In the genomic region with DNA sequence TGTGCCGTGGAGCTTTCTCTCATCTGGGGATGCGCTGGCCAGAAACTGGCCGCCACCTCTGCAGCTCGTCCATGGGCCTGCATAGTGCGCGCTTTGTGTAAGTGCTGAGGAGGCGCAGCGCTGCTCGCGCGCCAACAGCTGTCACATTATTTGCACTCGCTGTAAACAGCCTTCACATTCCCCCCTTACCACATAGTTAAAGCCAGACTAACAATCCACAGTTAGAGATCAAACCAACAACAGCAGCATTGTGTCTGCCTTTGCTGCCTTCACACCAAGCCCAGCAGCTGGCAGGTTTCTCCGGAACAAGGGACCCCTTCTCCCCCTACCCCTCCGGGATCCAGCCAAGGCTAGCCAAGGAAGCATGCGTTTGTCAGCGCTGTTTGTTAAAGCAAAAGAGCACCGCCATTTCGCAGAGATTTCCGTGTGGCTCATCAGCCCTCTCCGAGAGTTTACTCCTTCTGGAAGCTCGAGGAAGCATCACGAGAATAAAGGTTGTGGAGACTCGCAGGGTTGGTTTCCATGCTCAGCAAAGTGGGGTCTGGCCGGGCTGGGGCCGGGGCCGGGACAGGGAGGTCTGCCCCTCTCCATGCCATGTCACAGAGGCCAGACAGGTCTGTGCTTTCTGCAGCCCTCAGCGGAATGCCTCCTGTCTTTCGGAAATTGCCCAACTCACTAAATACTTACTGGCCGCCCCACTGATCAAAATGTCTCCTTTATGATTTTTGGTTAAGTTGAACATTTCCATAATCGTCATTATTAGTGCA, we compare ENCODE assay signal across 12 cellular contexts. TPM values are rescaled to one million over a fixed set of nuclear protein-coding genes. Genes with fewer than 3 reads are reported as not detected.
DNase-seq lines count a peak whose midpoint lies in the region; ATAC-seq and TF ChIP-seq lines count a peak whose summit lies in the region.
"Had no signal": no experiment of that assay in that cellular context is flagged by ENCODE, and none has a peak within 500 bp of the region (broad histone marks: within the 10 kb centered on the region; RNA-seq: fewer than 3 reads in every experiment).

No MANE protein-coding gene starts in this region.

- intact Hi-C loops in IMR-90 (cut with micrococcal nuclease) = loop anchor here (5.0 kb wide), 4 partner anchors 74 to 1284 kb away; partner anchors contain the start of gene MID1IP1
- intact Hi-C loops in thyroid gland (cut with DNase I) = no loop called here

- peaks cover 0 to 28% of the 10 kb centered on the region in 2 donors for H3K27me3 Mint-ChIP-seq in stimulated activated naive B cell treated with anti-CD40 and anti-IgM and Interleukin-4, amounts not matched to agents 10 μg/mL and 1 μg/mL and 100 μg/mL, for 72 hours

- peaks cover 38% of the 10 kb centered on the region for H4K20me1 ChIP-seq in IMR-90 (ENCODE audit: insufficient read depth, low read length)

- no peak overlapping the region for H2AK5ac ChIP-seq in IMR-90 (ENCODE audit: low read depth, low read length)

- H3K14ac ChIP-seq in IMR-90 (replicated peaks; ENCODE audit: low read depth, low read length) = no peak overlapping the region

- H4K5ac ChIP-seq in IMR-90 (ENCODE audit: low read depth, low read length) = peak overlapping the region; percentile 2; the same call in 1 of the 2 replicates

- H3K23ac ChIP-seq in IMR-90 (ENCODE audit: low read depth, low read length) = peak overlapping the region; percentile 35; the same call in 1 of the 2 replicates

- H3K36me3 ChIP-seq in IMR-90 (ENCODE audit: control insufficient read depth, insufficient read depth, low read length) = no peaks in the 10 kb centered on the region
- no peaks in the 10 kb centered on the region for H3K36me3 ChIP-seq in iPS-18a (ENCODE audit: control insufficient read depth, low read depth, low read length)
- no peaks in the 10 kb centered on the region for H3K36me3 ChIP-seq in thyroid gland
- H3K36me3 ChIP-seq: brain microvascular endothelial cell had no signal

- H2AK9ac ChIP-seq in IMR-90 (replicated peaks; ENCODE audit: low read depth, low read length, poor library complexity) = no peak overlapping the region

- H3K4me1 Mint-ChIP-seq in stimulated activated naive B cell treated with anti-CD40 and anti-IgM and Interleukin-4, amounts not matched to agents 10 μg/mL and 1 μg/mL and 100 μg/mL, for 72 hours = peaks cover 35 to 74% of the 10 kb centered on the region in 2 donors

- no peak overlapping the region for H2BK15ac ChIP-seq in IMR-90 (ENCODE audit: low read depth, low read length)

- TF ChIP-seq POLR2A in IMR-90 (IDR thresholded peaks at IDR 0.05; ENCODE audit: low read depth, low read length) (no peak), thyroid gland (IDR thresholded peaks at IDR 0.05) (no peak)

- H3K9me3 ChIP-seq in IMR-90 (ENCODE audit: control insufficient read depth, insufficient read depth, low read length) (no peaks in the 10 kb centered on the region), iPS-18a (ENCODE audit: control insufficient read depth, low read depth, low read length) (no peaks in the 10 kb centered on the region), thyroid gland (no peaks in the 10 kb centered on the region)

- WGBS in IMR-90 (ENCODE audit: extremely low coverage in 2 of 2, insufficient read length in 1 of 2), 2 experiments = 7% methylated on average over 3 of the region's 30 CpGs; no CpG with 5 or more reads in 1 of the 2 experiments
- WGBS in thyroid gland, 2 donors = 84 to 93% methylated on average over 26 to 30 of the region's 30 CpGs

- peak overlapping the region; percentile 64 for H2BK120ac ChIP-seq in IMR-90 (ENCODE audit: low read depth, low read length)

- peak; percentile 77 for DNase-seq in IMR-90
- no peak for DNase-seq in stimulated activated naive B cell treated with anti-CD40 and anti-IgM and Interleukin-4, amounts not matched to agents 10 μg/mL and 1 μg/mL and 100 μg/mL, for 72 hours
- DNase-seq in effector CD8-positive, alpha-beta T cell (lab: John Stamatoyannopoulos, UW) = no peak
- DNase-seq in thyroid gland = no peak
- DNase-seq: brain microvascular endothelial cell, NCI-H1048, SHP77 treated with DMSO at 0.1 percent for 48 hours had no signal

- peak overlapping the region in 1 of 2 donors; percentile 31 for H3K4me3 Mint-ChIP-seq in stimulated activated naive B cell treated with anti-CD40 and anti-IgM and Interleukin-4, amounts not matched to agents 10 μg/mL and 1 μg/mL and 100 μg/mL, for 72 hours

- ATAC-seq in IMR-90 (ENCODE audit: low read depth) = peak; percentile 50
- no peak for ATAC-seq in stimulated activated naive B cell treated with anti-CD40 and anti-IgM and Interleukin-4, amounts not matched to agents 10 μg/mL and 1 μg/mL and 100 μg/mL, for 72 hours (replicated peaks)
- ATAC-seq in HG02885 (IDR thresholded peaks at IDR 0.05; ENCODE audit: poor library complexity, unreplicated experiment) = no peak
- no peak for ATAC-seq in HG03135 (IDR thresholded peaks at IDR 0.05; ENCODE audit: unreplicated experiment)

- no peak overlapping the region for H2BK20ac ChIP-seq in IMR-90 (ENCODE audit: low read depth, low read length)

- peak overlapping the region; percentile 19 for H2BK5ac ChIP-seq in IMR-90 (ENCODE audit: low read depth, low read length, poor library complexity, severe bottlenecking)

- H3K56ac ChIP-seq in IMR-90 (ENCODE audit: extremely low read depth, insufficient read depth, low read length) = no peak overlapping the region

- TF ChIP-seq RAD21 in IMR-90 (IDR thresholded peaks at IDR 0.05; ENCODE audit: low read length) = no peak

- no peak for TF ChIP-seq CTCF in IMR-90 (conservative IDR thresholded peaks at IDR 0.05; ENCODE audit: low read depth, low read length)
- TF ChIP-seq CTCF in thyroid gland (IDR thresholded peaks at IDR 0.05) = no peak

- H3K27ac Mint-ChIP-seq in stimulated activated naive B cell treated with anti-CD40 and anti-IgM and Interleukin-4, amounts not matched to agents 10 μg/mL and 1 μg/mL and 100 μg/mL, for 72 hours = peak overlapping the region; percentile 63

- H3K27me3 ChIP-seq in IMR-90 (ENCODE audit: control insufficient read depth, insufficient read depth, low read length) (no peaks in the 10 kb centered on the region), iPS-18a (ENCODE audit: control insufficient read depth, insufficient read depth, low read length) (peaks cover 94% of the 10 kb centered on the region), thyroid gland (no peaks in the 10 kb centered on the region)
- H3K27me3 ChIP-seq: brain microvascular endothelial cell had no signal

- dilution Hi-C loops in IMR-90 (cut with HindIII; ENCODE audit: low sequenced_read_pairs, unreplicated experiment) = no loop called here

- POLR2A ChIA-PET in IMR-90 (lab: Charles Lee; ENCODE audit: unreplicated experiment) = no interaction called here

- H3K18ac ChIP-seq in IMR-90 (ENCODE audit: low read depth, low read length) = peak overlapping the region; percentile 40

- in situ Hi-C loops in IMR-90 (cut with MboI; ENCODE audit: low sequenced_read_pairs) = loop anchor here (10.0 kb wide), 2 partner anchors 272 to 352 kb away; no protein-coding TSS in a partner anchor

- peak overlapping the region; percentile 62 for H3K4me2 ChIP-seq in IMR-90 (ENCODE audit: low read depth, low read length)

- H4K91ac ChIP-seq in IMR-90 (ENCODE audit: insufficient read depth, low read depth, low read length) = peak overlapping the region; percentile 53; the same call in 1 of the 2 replicates

- H3K9me1 ChIP-seq in IMR-90 (ENCODE audit: insufficient read depth, low read length) = 0 out of 2 replicates have a peak, but pooled peaks cover 9% of the 10 kb centered on the region

- H3K9me3 Mint-ChIP-seq in stimulated activated naive B cell treated with anti-CD40 and anti-IgM and Interleukin-4, amounts not matched to agents 10 μg/mL and 1 μg/mL and 100 μg/mL, for 72 hours = no peaks in the 10 kb centered on the region

- peak overlapping the region; percentile 64; the same call in 1 of the 2 replicates for H3K27ac ChIP-seq in IMR-90 (ENCODE audit: insufficient read depth, low read length)
- H3K27ac ChIP-seq in angular gyrus (ENCODE audit: low read depth, low read length) = peak overlapping the region; percentile 66
- no peak overlapping the region for H3K27ac ChIP-seq in iPS-18a (ENCODE audit: low read length)
- H3K27ac ChIP-seq in thyroid gland = no peak overlapping the region
- H3K27ac ChIP-seq: brain microvascular endothelial cell, parathyroid adenoma had no signal

- H3K4me3 ChIP-seq in IMR-90 (ENCODE audit: insufficient read depth, low read depth, low read length) (no peak overlapping the region), iPS-18a (ENCODE audit: low read length) (peak overlapping the region; percentile 76), thyroid gland (replicated peaks in 1 of 3) (no peak overlapping the region)

- H4K8ac ChIP-seq in IMR-90 (ENCODE audit: low read depth in 2 of 2, low read length in 2 of 2) = 0 out of 4 replicates have a peak overlapping the region, but pooled peaks of 1 of the 2 experiments have one; percentile 27

- no peak overlapping the region for H3K9ac ChIP-seq in IMR-90 (ENCODE audit: low read depth, low read length)
- no peak overlapping the region for H3K9ac ChIP-seq in iPS-18a (ENCODE audit: low read length)
- H3K9ac ChIP-seq: parathyroid adenoma had no signal

- peak overlapping the region; percentile 13; the same call in 1 of the 2 replicates for H3K4ac ChIP-seq in IMR-90 (ENCODE audit: low read depth, low read length)

- BruUV-seq in IMR-90 (replicated peaks; lab: Mats Ljungman, UMichigan) = no TSS peak

- CTCF ChIA-PET in IMR-90 (lab: Yijun Ruan, JAX) = no interaction called here

- H3K4me1 ChIP-seq in IMR-90 (ENCODE audit: control insufficient read depth, insufficient read depth, low read length) (peaks cover 26% of the 10 kb centered on the region), iPS-18a (ENCODE audit: control insufficient read depth, low read depth, low read length) (peaks cover 74% of the 10 kb centered on the region), thyroid gland (peaks cover 29 to 68% of the 10 kb centered on the region in 2 donors)

- peaks cover 1 to 3% of the 10 kb centered on the region in 2 donors for H3K36me3 Mint-ChIP-seq in stimulated activated naive B cell treated with anti-CD40 and anti-IgM and Interleukin-4, amounts not matched to agents 10 μg/mL and 1 μg/mL and 100 μg/mL, for 72 hours

- H2AFZ ChIP-seq in IMR-90 (replicated peaks; ENCODE audit: low read length, poor library complexity) = no peak overlapping the region
- H2AFZ ChIP-seq: parathyroid adenoma had no signal

- peaks cover 10 to 47% of the 10 kb centered on the region in 2 experiments; a peak in 3 of 4 replicates for H3K79me1 ChIP-seq in IMR-90 (ENCODE audit: low read depth in 1 of 2, low read length in 2 of 2)

TF ChIP-seq in IMR-90, 13 proteins besides CTCF, POLR2A, EP300 and RAD21 (continues in another document):
- TF ChIP-seq MAFK (IDR thresholded peaks at IDR 0.05; ENCODE audit: low read depth, low read length) (0 out of 2 replicates have a peak, but pooled peaks have one; percentile 9), RCOR1 (IDR thresholded peaks at IDR 0.05; ENCODE audit: insufficient replicate concordance, low read length) (no peak), FOS (IDR thresholded peaks at IDR 0.05; ENCODE audit: low read depth, low read length) (no peak)

RNA-seq across cellular contexts. Expression of gene BCOR, which starts 11.0 kb away (rescaled TPM):
- total RNA-seq in IMR-90 (2012; rRNA removed) (7.5 and 8.9 TPM in 2 replicates), thyroid gland (10 to 100 TPM; 30.9 to 67.4 (median 42.4) TPM)
- polyA plus RNA-seq in IMR-90 (2012; rRNA removed) = 7.9 and 9.0 TPM in 2 replicates
- 5.3 and 6.2 TPM in 2 replicates for polyA plus RNA-seq in IMR-90 (2012; cell fraction: cytosol; rRNA removed)
- 7.8 and 17.4 TPM in 2 replicates for polyA plus RNA-seq in IMR-90 (2012; cell fraction: nucleus; rRNA removed; ENCODE audit: low replicate concordance)

Comparison
In these comparisons a context has a peak if more than half of its experiments do, and no peak if none do; other contexts are left out.
1. H3K27ac ChIP-seq: peak in IMR-90 (single experiment) and angular gyrus (single experiment); none in iPS-18a (single experiment) and thyroid gland (0 of 3).